8 cellular contexts compared by ENCODE assay signal in genomic region chr9:133991964-133992779, GRCh38. TPM values are rescaled to one million over a fixed set of nuclear protein-coding genes. Genes with fewer than 3 reads are reported as not detected.
DNase-seq lines count a peak whose midpoint lies in the region; ATAC-seq and TF ChIP-seq lines count a peak whose summit lies in the region.

Gene VAV2 (minus strand): TSS chr9:133992324. CDS start chr9:133992278, 46 bp downstream.

- peak within 1 kb of the TSS; percentile 75 for H3K14ac ChIP-seq in neuronal stem cell (ENCODE audit: low read length)

- H4K91ac ChIP-seq in neuronal stem cell (ENCODE audit: low read depth, low read length, poor library complexity), result peak within 1 kb of the TSS; percentile 92

- peak within 1 kb of the TSS; percentile 100 for H2AK5ac ChIP-seq in neuronal stem cell (ENCODE audit: low read depth, low read length)

- no peaks in the 10 kb centered on the region for H3K79me2 ChIP-seq in OCI-LY1 (ENCODE audit: insufficient read depth, low read length)

- H2AFZ ChIP-seq in OCI-LY1 (ENCODE audit: low read length) (no peak within 1 kb of the TSS), neuronal stem cell (ENCODE audit: low read length) (peak within 1 kb of the TSS; percentile 96)

- ATAC-seq in HG03196 (IDR thresholded peaks at IDR 0.05; ENCODE audit: unreplicated experiment) (peak; percentile 42), foreskin keratinocyte (peak; percentile 8), aorta (ENCODE audit: low FRiP score) (no peak)

- peak within 1 kb of the TSS; percentile 96 to 100 (median 99) for H3K4me2 ChIP-seq in BLaER1 treated with 17β-estradiol and CSF1 and Interleukin-3, amounts not matched to agents 10 nM and 100 nM
- H3K4me2 ChIP-seq in OCI-LY1 (ENCODE audit: low read length), result peak within 1 kb of the TSS; percentile 74
- H3K4me2 ChIP-seq in neuronal stem cell (ENCODE audit: insufficient read depth, low read length, poor library complexity, severe bottlenecking), result peak within 1 kb of the TSS; percentile 90

- H2BK15ac ChIP-seq in neuronal stem cell (ENCODE audit: low read length), result peak within 1 kb of the TSS; percentile 44

- H3K36me3 ChIP-seq in BLaER1 treated with 17β-estradiol and CSF1 and Interleukin-3, amounts not matched to agents 10 nM and 100 nM, result no peaks in the 10 kb centered on the region
- H3K36me3 ChIP-seq in OCI-LY1 (ENCODE audit: insufficient read depth, low read length) (no peaks in the 10 kb centered on the region), neuronal stem cell (replicated peaks in 1 of 2; ENCODE audit: control insufficient read depth in 2 of 2, insufficient read depth in 2 of 2, low read length in 2 of 2) (peaks cover 3 to 8% of the 10 kb centered on the region in 2 donors), aorta (ENCODE audit: control insufficient read depth in 1 of 2, insufficient read depth in 2 of 2, low read length in 1 of 2) (no peaks in the 10 kb centered on the region)

- no peak within 1 kb of the TSS for H4K8ac ChIP-seq in neuronal stem cell (ENCODE audit: low read depth, low read length)

- peak within 1 kb of the TSS; percentile 93 for H2BK5ac ChIP-seq in neuronal stem cell (ENCODE audit: low read length)

- H3K23ac ChIP-seq in neuronal stem cell (ENCODE audit: low read depth, low read length, poor library complexity), result peak within 1 kb of the TSS; percentile 87

- peak within 1 kb of the TSS; percentile 87 for H2BK120ac ChIP-seq in neuronal stem cell (ENCODE audit: low read depth, low read length)

- no peaks in the 10 kb centered on the region for H3K9me2 ChIP-seq in OCI-LY1 (ENCODE audit: low read depth, low read length)

- TF ChIP-seq CTCF in OCI-LY1 (IDR thresholded peaks at IDR 0.05; ENCODE audit: low read length) (no peak), foreskin keratinocyte (conservative IDR thresholded peaks at IDR 0.05) (no peak)

- peaks cover 30 to 71% (median 57%) of the 10 kb centered on the region in 11 experiments; a peak in 21 of 22 replicates for H4K20me1 ChIP-seq in BLaER1 treated with 17β-estradiol and CSF1 and Interleukin-3, amounts not matched to agents 10 nM and 100 nM
- no peaks in the 10 kb centered on the region for H4K20me1 ChIP-seq in OCI-LY1 (ENCODE audit: insufficient read depth, low read length)

- H3K4me3 ChIP-seq in BLaER1 treated with 17β-estradiol and CSF1 and Interleukin-3, amounts not matched to agents 10 nM and 100 nM, result peak within 1 kb of the TSS; percentile 65 to 94 (median 88)
- peak within 1 kb of the TSS; percentile 62 for H3K4me3 ChIP-seq in OCI-LY1 (ENCODE audit: low read depth, low read length, poor library complexity, severe bottlenecking)
- H3K4me3 ChIP-seq in neuronal stem cell (ENCODE audit: low read length in 2 of 2), result peak within 1 kb of the TSS; percentile 92 to 97
- peak within 1 kb of the TSS; percentile 67 to 89 for H3K4me3 ChIP-seq in aorta (ENCODE audit: low read length in 2 of 2)

- peak; percentile 75 for DNase-seq in GM19238 (ENCODE audit: insufficient read length, low spot score)
- peak; percentile 18 for DNase-seq in activated effector memory CD4-positive, alpha-beta T cell treated with Interleukin-2 at 50 U/mL for 16 hours
- DNase-seq in foreskin keratinocyte, result peak; percentile 9 to 20
- DNase-seq in neuronal stem cell (ENCODE audit: low spot score), result peak; percentile 56
- DNase-seq in aorta, result peak; percentile 76 to 87

- H3K79me1 ChIP-seq in neuronal stem cell (ENCODE audit: low read depth, low read length), result peaks cover 21% of the 10 kb centered on the region

- H3K27me3 ChIP-seq in BLaER1 treated with 17β-estradiol and CSF1 and Interleukin-3, amounts not matched to agents 10 nM and 100 nM, result no peaks in the 10 kb centered on the region; a peak in 2 of 22 replicates
- H3K27me3 ChIP-seq in OCI-LY1 (ENCODE audit: insufficient read depth, low read length) (no peaks in the 10 kb centered on the region), foreskin keratinocyte (no peaks in the 10 kb centered on the region), neuronal stem cell (ENCODE audit: control insufficient read depth in 3 of 3, insufficient read depth in 3 of 3, low read depth in 1 of 3, low read length in 3 of 3) (no peaks in the 10 kb centered on the region), aorta (ENCODE audit: control insufficient read depth in 1 of 2, insufficient read depth in 2 of 2, low read length in 1 of 2) (no peaks in the 10 kb centered on the region)

- H3K9ac ChIP-seq in BLaER1 treated with 17β-estradiol and CSF1 and Interleukin-3, amounts not matched to agents 10 nM and 100 nM, result peak within 1 kb of the TSS; percentile 76 to 94 (median 87)
- H3K9ac ChIP-seq in OCI-LY1 (ENCODE audit: low read length) (peak within 1 kb of the TSS; percentile 58), neuronal stem cell (ENCODE audit: low read depth, low read length, poor library complexity) (peak within 1 kb of the TSS; percentile 94)

- peak within 1 kb of the TSS; percentile 23 for H3K4ac ChIP-seq in neuronal stem cell (ENCODE audit: low read length)

- WGBS in neuronal stem cell (ENCODE audit: extremely low coverage in 2 of 2, insufficient read length in 2 of 2, insufficient replicate concordance in 1 of 2), 2 donors, result no CpG with 5 or more reads among the region's 124 CpGs
- WGBS in aorta, 2 donors, result 1% methylated on average over 53 to 124 of the region's 124 CpGs

- H2BK12ac ChIP-seq in neuronal stem cell (ENCODE audit: low read length), result peak within 1 kb of the TSS; percentile 58

- no peaks in the 10 kb centered on the region for H3K9me3 ChIP-seq in BLaER1 treated with 17β-estradiol and CSF1 and Interleukin-3, amounts not matched to agents 10 nM and 100 nM (replicated peaks in 1 of 11)
- H3K9me3 ChIP-seq in OCI-LY1 (ENCODE audit: low read length) (no peaks in the 10 kb centered on the region), neuronal stem cell (replicated peaks in 1 of 2; ENCODE audit: control insufficient read depth in 2 of 2, insufficient read depth in 1 of 2, low read depth in 1 of 2, low read length in 2 of 2) (no peaks in the 10 kb centered on the region), aorta (ENCODE audit: control insufficient read depth, low read length) (no peaks in the 10 kb centered on the region)

- intact Hi-C loops in aorta (cut with DNase I), result no loop called here

- H3K27ac ChIP-seq in BLaER1 treated with 17β-estradiol and CSF1 and Interleukin-3, amounts not matched to agents 10 nM and 100 nM, result peak within 1 kb of the TSS; percentile 55 to 90 (median 87); a peak in 21 of 22 replicates
- H3K27ac ChIP-seq in OCI-LY1 (ENCODE audit: low read depth, low read length, poor library complexity, severe bottlenecking), result no peak within 1 kb of the TSS
- peak within 1 kb of the TSS; percentile 68 for H3K27ac ChIP-seq in foreskin keratinocyte
- H3K27ac ChIP-seq in neuronal stem cell (replicated peaks; ENCODE audit: low read length), result peak within 1 kb of the TSS; percentile 62
- H3K27ac ChIP-seq in aorta (ENCODE audit: low read depth in 1 of 2, low read length in 2 of 2), result peak within 1 kb of the TSS in 1 of 2 donors; percentile 83

- no peaks in the 10 kb centered on the region for H3F3A ChIP-seq in OCI-LY1 (ENCODE audit: insufficient read depth, low read length)

- peak within 1 kb of the TSS; percentile 98 for H3K18ac ChIP-seq in neuronal stem cell (ENCODE audit: low read length)

- H3K4me1 ChIP-seq in BLaER1 treated with 17β-estradiol and CSF1 and Interleukin-3, amounts not matched to agents 10 nM and 100 nM, result peaks cover 29 to 57% (median 46%) of the 10 kb centered on the region in 10 experiments
- H3K4me1 ChIP-seq in OCI-LY1 (ENCODE audit: insufficient read depth, low read length, severe bottlenecking) (peaks cover 6% of the 10 kb centered on the region), foreskin keratinocyte (no peaks in the 10 kb centered on the region), neuronal stem cell (ENCODE audit: control insufficient read depth in 2 of 2, insufficient read depth in 1 of 2, low read depth in 1 of 2, low read length in 2 of 2) (peaks cover 22 to 25% of the 10 kb centered on the region in 2 donors), aorta (ENCODE audit: control insufficient read depth in 1 of 2, insufficient read depth in 2 of 2, low read length in 2 of 2) (no peaks in the 10 kb centered on the region)

RNA-seq across cellular contexts. Expression of gene VAV2, which starts in this region (rescaled TPM):
- total RNA-seq in foreskin keratinocyte, result 31.8 and 45.1 TPM in 2 replicates
- polyA plus RNA-seq in foreskin keratinocyte, result 19.4 and 24.1 TPM in 2 replicates
- 18.5 TPM for polyA plus RNA-seq in neuronal stem cell (2013, experiment 1 of 2)
- polyA plus RNA-seq in neuronal stem cell (2013, experiment 2 of 2), result 18.8 TPM
- total RNA-seq in aorta, result 10 to 100 TPM; 12.0 to 25.4 TPM
- 10 to 100 TPM in 1 of 2 donors, 1 to 10 TPM in 1; 9.0 to 11.6 TPM for polyA plus RNA-seq in aorta

Comparison
In these comparisons a context has a peak if more than half of its experiments do, and no peak if none do; other contexts are left out.
1. DNase-seq: peak in every context shown above with its lines; median percentile 82 in aorta; 75 in GM19238; 56 in neuronal stem cell; 18 in activated effector memory CD4-positive, alpha-beta T cell treated with Interleukin-2 at 50 U/mL for 16 hours; 14 in foreskin keratinocyte.